21 cellular contexts compared by ENCODE assay signal in the genomic region with DNA sequence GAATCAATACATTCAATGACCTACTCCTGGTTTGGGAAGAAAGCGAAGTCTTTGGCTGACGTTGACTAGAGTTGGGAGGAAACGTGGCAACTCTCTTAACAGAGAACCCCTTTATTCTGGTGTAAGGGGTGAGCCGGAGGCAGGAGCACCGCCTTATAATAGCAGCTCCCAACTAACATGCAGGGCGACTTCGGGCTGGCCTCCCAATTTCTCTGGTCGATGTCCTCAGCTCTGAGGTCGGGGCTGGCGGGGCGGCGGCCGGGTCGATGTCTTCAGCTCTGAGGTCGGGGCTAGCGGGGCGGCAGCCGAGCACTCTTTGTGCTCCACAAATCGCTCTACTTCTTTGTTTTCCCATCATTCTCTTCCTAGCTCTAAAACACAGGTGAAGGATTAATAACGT.
"Had no signal": no experiment of that assay in that cellular context is flagged by ENCODE, and none has a peak within 500 bp of the region (broad histone marks: within the 10 kb centered on the region; RNA-seq: fewer than 3 reads in every experiment).

No MANE protein-coding gene starts in this region.

- DNase-seq: activated B cell treated with CpG ODN at 0.5 μM for 24 hours; activated CD4-positive, alpha-beta T cell treated with anti-CD3 and anti-CD28 coated beads for 36 hours; activated CD4-positive, alpha-beta T cell treated with anti-CD3 and anti-CD28 coated beads, Interleukin-2, amount 50 U/mL, for 4 hours; activated effector memory CD4-positive, alpha-beta T cell treated with anti-CD3 and anti-CD28 coated beads, Interleukin-2, amount 50 U/mL, for 16 hours; activated T-cell treated with anti-CD3 and anti-CD28 coated beads for 4 hours; anterior cingulate cortex; body of pancreas; dermis blood vessel endothelial cell; effector memory CD4-positive, alpha-beta T cell; foreskin keratinocyte; left lung; naive thymus-derived CD8-positive, alpha-beta T cell; small intestine; stimulated activated CD4-positive, alpha-beta T cell treated with anti-CD3 and anti-CD28 coated beads, Interleukin-15, amount 100 ng/mL, for 24 hours; stimulated activated CD8-positive, alpha-beta memory T cell treated with anti-CD3 and anti-CD28 coated beads, Interleukin-4, amount 100 ng/mL, for 48 hours; stimulated activated naive B cell treated with anti-CD40 and anti-IgM and Interleukin-4, amounts not matched to agents 10 μg/mL and 1 μg/mL and 100 μg/mL, for 72 hours; SW 1271; T-helper 17 cell had no signal

- H3K9me3 ChIP-seq: body of pancreas, left lung, pancreas, thoracic aorta had no signal

- ATAC-seq: activated CD4-positive, alpha-beta T cell treated with anti-CD3 and anti-CD28 coated beads for 36 hours; body of pancreas; foreskin keratinocyte; left lung; naive thymus-derived CD8-positive, alpha-beta T cell; pancreas; stimulated activated naive B cell treated with anti-CD40 and anti-IgM and Interleukin-4, amounts not matched to agents 10 μg/mL and 1 μg/mL and 100 μg/mL, for 72 hours; T-helper 17 cell had no signal

- H3K36me3 ChIP-seq: cardiac muscle cell, left lung, pancreas, thoracic aorta had no signal

- H3K27me3 ChIP-seq: body of pancreas, cardiac muscle cell, left lung, pancreas had no signal

- H3K4me3 ChIP-seq: body of pancreas, cardiac muscle cell, left lung, pancreas, thoracic aorta had no signal

- H3K4me1 ChIP-seq: foreskin keratinocyte, left lung had no signal

- H3K27ac ChIP-seq: body of pancreas, cardiac muscle cell, foreskin keratinocyte, left lung, pancreas, thoracic aorta had no signal
